Comparison of ENCODE assay signal across 8 cellular contexts in genomic region chr1:79052829-79053449, GRCh38. TPM values are rescaled to one million over a fixed set of nuclear protein-coding genes. Genes with fewer than 3 reads are reported as not detected.
DNase-seq lines count a peak whose midpoint lies in the region; ATAC-seq and TF ChIP-seq lines count a peak whose summit lies in the region.

No MANE protein-coding gene starts in this region.

- H2AFZ ChIP-seq in OCI-LY7 (ENCODE audit: low read length) (0 out of 2 replicates have a peak overlapping the region, but pooled peaks have one; percentile 41), trophoblast cell (ENCODE audit: insufficient read depth, low read length, poor library complexity) (no peak overlapping the region)

- H3K4me3 Mint-ChIP-seq in natural killer cell treated with Interleukin-12 subunit alpha and Interleukin-12 subunit beta and Interleukin-15 and Interleukin-18, amount 100 ng/mL, for 72 hours = peak overlapping the region; percentile 21

- no peak overlapping the region for H3K18ac ChIP-seq in trophoblast cell (ENCODE audit: low read length)

- no peaks in the 10 kb centered on the region for H3K27me3 Mint-ChIP-seq in natural killer cell treated with Interleukin-12 subunit alpha and Interleukin-12 subunit beta and Interleukin-15 and Interleukin-18, amount 100 ng/mL, for 72 hours

- H4K8ac ChIP-seq in trophoblast cell (ENCODE audit: low read depth, low read length) = no peak overlapping the region

- no peak overlapping the region for H2BK12ac ChIP-seq in trophoblast cell (ENCODE audit: low read length)

- H3K79me1 ChIP-seq in trophoblast cell (ENCODE audit: low read length) = no peaks in the 10 kb centered on the region

- TF ChIP-seq CTCF in OCI-LY7 (conservative IDR thresholded peaks at IDR 0.05; ENCODE audit: low read length) = no peak
- no peak for TF ChIP-seq CTCF in omental fat pad (IDR thresholded peaks at IDR 0.05)

- H2BK5ac ChIP-seq in trophoblast cell (ENCODE audit: low read depth, low read length, poor library complexity) = no peak overlapping the region

- peak; percentile 63 for DNase-seq in NOMO-1 treated with DMSO at 0.1 percent for 48 hours (lab: John Stamatoyannopoulos, UW; ENCODE audit: unreplicated experiment)
- no peak for DNase-seq in NOMO-1 treated with dmso at 0.1 percent for 144 hours (lab: John Stamatoyannopoulos, UW; ENCODE audit: unreplicated experiment)
- no peak for DNase-seq in OCI-LY7 (ENCODE audit: low spot score)
- DNase-seq in natural killer cell treated with Interleukin-12 subunit alpha and Interleukin-12 subunit beta and Interleukin-15 and Interleukin-18, amount 100 ng/mL, for 72 hours (ENCODE audit: low spot score) = no peak
- DNase-seq in omental fat pad (ENCODE audit: low spot score) = no peak
- no peak for DNase-seq in GM19238 (ENCODE audit: insufficient read length, low spot score)
- DNase-seq in trophoblast cell = no peak

- H3K79me2 ChIP-seq in OCI-LY7 (ENCODE audit: insufficient read depth, low read depth, low read length) (no peaks in the 10 kb centered on the region), trophoblast cell (ENCODE audit: control insufficient read depth, insufficient read depth, low read length, poor library complexity) (no peaks in the 10 kb centered on the region)

- H3K14ac ChIP-seq in trophoblast cell (ENCODE audit: low read length) = no peak overlapping the region

- no peaks in the 10 kb centered on the region for H4K20me1 ChIP-seq in OCI-LY7 (ENCODE audit: insufficient read depth, low read length)

- no peak overlapping the region for H4K12ac ChIP-seq in trophoblast cell (ENCODE audit: low read depth, low read length)

- no peak overlapping the region for H3K23ac ChIP-seq in trophoblast cell (ENCODE audit: low read length)

- H3K27me3 ChIP-seq in trophoblast cell (ENCODE audit: insufficient read depth, low read length) = no peaks in the 10 kb centered on the region

- peaks cover 5% of the 10 kb centered on the region for H3K9me3 Mint-ChIP-seq in natural killer cell treated with Interleukin-12 subunit alpha and Interleukin-12 subunit beta and Interleukin-15 and Interleukin-18, amount 100 ng/mL, for 72 hours

- intact Hi-C loops in OCI-LY7 (cut with micrococcal nuclease; ENCODE audit: unreplicated experiment) = no loop called here

- peaks cover 5% of the 10 kb centered on the region in 2 donors for H3K4me1 Mint-ChIP-seq in natural killer cell treated with Interleukin-12 subunit alpha and Interleukin-12 subunit beta and Interleukin-15 and Interleukin-18, amount 100 ng/mL, for 72 hours (ENCODE audit: low read depth in 2 of 2)

- no peak overlapping the region for H3K27ac ChIP-seq in OCI-LY7 (ENCODE audit: low read depth, low read length, poor library complexity, severe bottlenecking)
- H3K27ac ChIP-seq in trophoblast cell (ENCODE audit: low read depth, low read length) = no peak overlapping the region

- no peaks in the 10 kb centered on the region for H3K9me3 ChIP-seq in OCI-LY7 (ENCODE audit: low read length)
- no peaks in the 10 kb centered on the region for H3K9me3 ChIP-seq in trophoblast cell (ENCODE audit: insufficient read depth, low read depth, low read length)

- H3K4me3 ChIP-seq in OCI-LY7 (ENCODE audit: low read depth, low read length, poor library complexity, severe bottlenecking) (no peak overlapping the region), trophoblast cell (ENCODE audit: low read depth, low read length) (no peak overlapping the region)

- H3K36me3 ChIP-seq in OCI-LY7 (ENCODE audit: insufficient read depth, low read length) = no peaks in the 10 kb centered on the region
- H3K36me3 ChIP-seq in trophoblast cell (ENCODE audit: control insufficient read depth in 1 of 2, insufficient read depth in 2 of 2, low read length in 2 of 2) = no peaks in the 10 kb centered on the region

- H3K9me2 ChIP-seq in OCI-LY7 (ENCODE audit: insufficient read depth, low read length) = no peaks in the 10 kb centered on the region

- no TSS peak for BruUV-seq in OCI-LY7 (replicated peaks; lab: Mats Ljungman, UMichigan)

- no peak overlapping the region for H4K91ac ChIP-seq in trophoblast cell (ENCODE audit: low read depth, low read length)

- peaks cover 5% of the 10 kb centered on the region for H3K36me3 Mint-ChIP-seq in natural killer cell treated with Interleukin-12 subunit alpha and Interleukin-12 subunit beta and Interleukin-15 and Interleukin-18, amount 100 ng/mL, for 72 hours

- ATAC-seq in HG02623 (IDR thresholded peaks at IDR 0.05; ENCODE audit: unreplicated experiment) (peak; percentile 99), omental fat pad (ENCODE audit: low FRiP score) (no peak)
- ATAC-seq in natural killer cell treated with Interleukin-12 subunit alpha and Interleukin-12 subunit beta and Interleukin-15 and Interleukin-18, amount 100 ng/mL, for 72 hours = no peak

- no peak overlapping the region for H3K4ac ChIP-seq in trophoblast cell (ENCODE audit: low read depth, low read length)

- H2BK120ac ChIP-seq in trophoblast cell (ENCODE audit: insufficient read depth, low read length, poor library complexity) = no peak overlapping the region

- H3K4me1 ChIP-seq in OCI-LY7 (ENCODE audit: insufficient read depth, low read length, poor library complexity, severe bottlenecking) (no peaks in the 10 kb centered on the region), trophoblast cell (ENCODE audit: control insufficient read depth in 1 of 2, insufficient read depth in 2 of 2, low read length in 2 of 2) (no peaks in the 10 kb centered on the region)

- CTCF ChIA-PET in OCI-LY7 (lab: Charles Lee; ENCODE audit: unreplicated experiment) = no interaction called here

- H3K27ac Mint-ChIP-seq in natural killer cell treated with Interleukin-12 subunit alpha and Interleukin-12 subunit beta and Interleukin-15 and Interleukin-18, amount 100 ng/mL, for 72 hours = peak overlapping the region in 1 of 2 donors; percentile 19

- WGBS in trophoblast cell (ENCODE audit: extremely low coverage, insufficient coverage, insufficient read length) = 93% methylated on average over 1 of the region's 4 CpGs

- POLR2A ChIA-PET in OCI-LY7 (lab: Charles Lee) = interaction anchor here (0.6 kb wide), 1 partner anchor 149 kb away, joined by 6 read pairs; no protein-coding TSS in a partner anchor

- no peak overlapping the region for H2AK5ac ChIP-seq in trophoblast cell (ENCODE audit: low read length)

- H3K9ac ChIP-seq in trophoblast cell (ENCODE audit: low read length) = no peak overlapping the region

- 0 out of 2 replicates have a peak overlapping the region, but pooled peaks have one; percentile 3 for H3K4me2 ChIP-seq in OCI-LY7 (ENCODE audit: low read length)
- H3K4me2 ChIP-seq in trophoblast cell (ENCODE audit: low read length) = no peak overlapping the region

RNA-seq across cellular contexts. Expression of gene ADGRL4, which starts 46.4 kb away (rescaled TPM):
- total RNA-seq in OCI-LY7 (2014; rRNA removed; shearing (Covaris generic)) = not detected in 2 replicates
- not detected in 2 replicates for total RNA-seq in OCI-LY7 (2022)
- total RNA-seq in natural killer cell treated with Interleukin-12 subunit alpha and Interleukin-12 subunit beta and Interleukin-15 and Interleukin-18, amount 100 ng/mL, for 72 hours = not detected
- total RNA-seq in omental fat pad = 100 to 1,000 TPM in 2 of 4 donors, 10 to 100 TPM in 2; 26.5 to 282 (median 103) TPM
- polyA plus RNA-seq in trophoblast cell (2013) = 0.60 and 0.66 TPM in 2 replicates

Comparison
In these comparisons a context has a peak if more than half of its experiments do, and no peak if none do; other contexts are left out.
1. RNA of gene ADGRL4, which starts 46.4 kb away (total RNA-seq): 26.5 to 282 TPM in omental fat pad; not detected in OCI-LY7 and not detected in natural killer cell treated with Interleukin-12 subunit alpha and Interleukin-12 subunit beta and Interleukin-15 and Interleukin-18, amount 100 ng/mL, for 72 hours; every median in the first group is over 10 times any median in the second.